Comparison of ENCODE assay signal across 21 cellular contexts in genomic region chr11:5279678-5280077, GRCh38. TPM values are rescaled to one million over a fixed set of nuclear protein-coding genes. Genes with fewer than 3 reads are reported as not detected.
DNase-seq lines count a peak whose midpoint lies in the region; ATAC-seq, FAIRE-seq and TF ChIP-seq lines count a peak whose summit lies in the region.
"Had no signal": no experiment of that assay in that cellular context is flagged by ENCODE, and none has a peak within 500 bp of the region (broad histone marks: within the 10 kb centered on the region; RNA-seq: fewer than 3 reads in every experiment).

No MANE protein-coding gene starts in this region.

- no peak overlapping the region for H3K4me3 ChIP-seq in ACC112 (ENCODE audit: low read depth, low read length)
- no peak overlapping the region for H3K4me3 ChIP-seq in HCT116 (replicated peaks in 1 of 2; ENCODE audit: low read depth in 1 of 2, low read length in 2 of 2)
- H3K4me3 ChIP-seq in mesendoderm (ENCODE audit: low read length) = no peak overlapping the region
- H3K4me3 ChIP-seq: SJSA1 had no signal

- no peak overlapping the region for H2AK5ac ChIP-seq in mesendoderm (ENCODE audit: low read length)

- POLR2A ChIA-PET in HCT116 (lab: Charles Lee) = no interaction called here

- H3K36me3 ChIP-seq in ACC112 (ENCODE audit: insufficient read depth, low read length) = no peaks in the 10 kb centered on the region
- no peaks in the 10 kb centered on the region; a peak in 1 of 4 replicates for H3K36me3 ChIP-seq in HCT116 (ENCODE audit: control insufficient read depth in 1 of 2, insufficient read depth in 2 of 2, low read length in 2 of 2)
- no peaks in the 10 kb centered on the region for H3K36me3 ChIP-seq in mesendoderm (ENCODE audit: control insufficient read depth, insufficient read depth, low read length)
- H3K36me3 ChIP-seq: SJSA1 had no signal

- H2BK15ac ChIP-seq in mesendoderm (replicated peaks; ENCODE audit: low read depth) = no peak overlapping the region

- no peak overlapping the region for H3K23ac ChIP-seq in mesendoderm (ENCODE audit: low read length)

- no peak overlapping the region for H3K9ac ChIP-seq in HCT116 (ENCODE audit: low read length)
- no peak overlapping the region for H3K9ac ChIP-seq in mesendoderm (ENCODE audit: low read length)

- H3K9me3 Mint-ChIP-seq in chondrocyte (ENCODE audit: low read depth) = no peaks in the 10 kb centered on the region
- H3K9me3 Mint-ChIP-seq: H9 had no signal

- H3K4me3 Mint-ChIP-seq in chondrocyte (ENCODE audit: unreplicated experiment) = no peak overlapping the region
- H3K4me3 Mint-ChIP-seq: CD4-positive, CD25-positive, alpha-beta regulatory T cell; H9; IgD-negative memory B cell had no signal

- peak overlapping the region; percentile 29; the same call in 1 of the 2 replicates for H3K4me2 ChIP-seq in HCT116 (ENCODE audit: low read length)
- H3K4me2 ChIP-seq in mesendoderm (ENCODE audit: low read length) = no peak overlapping the region

- ATAC-seq in HCT116 = no peak
- no peak for ATAC-seq in sciatic nerve
- ATAC-seq in HG03108 (IDR thresholded peaks at IDR 0.05; ENCODE audit: unreplicated experiment) = no peak

- H3K4me1 ChIP-seq in ACC112 (ENCODE audit: control insufficient read depth, insufficient read depth, low read length, unreplicated experiment) (peaks cover 20% of the 10 kb centered on the region), HCT116 (ENCODE audit: control insufficient read depth in 1 of 2, insufficient read depth in 2 of 2, low read length in 2 of 2) (peaks cover 18 to 40% of the 10 kb centered on the region in 2 experiments), mesendoderm (ENCODE audit: control insufficient read depth, low read depth, low read length) (peaks cover 3% of the 10 kb centered on the region)

- no peak for TF ChIP-seq POLR2A in HCT116 (IDR thresholded peaks at IDR 0.05; ENCODE audit: borderline replicate concordance, extremely low read depth, insufficient read depth, insufficient read length)

- H4K20me1 ChIP-seq in HCT116 (ENCODE audit: insufficient read depth) = no peaks in the 10 kb centered on the region

- H4K5ac ChIP-seq in mesendoderm (ENCODE audit: low read length) = no peak overlapping the region

- RAD21 ChIA-PET in HCT116 (lab: Charles Lee; ENCODE audit: low non-redundant PET in 1 of 2, low total read pairs in 2 of 2, uncharacterized antibody in 2 of 2, unreplicated experiment in 2 of 2) = no interaction called here

- H3K27me3 Mint-ChIP-seq in chondrocyte (ENCODE audit: low read depth) = no peaks in the 10 kb centered on the region
- H3K27me3 Mint-ChIP-seq: CD4-positive, CD25-positive, alpha-beta regulatory T cell; IgD-negative memory B cell had no signal

- peaks cover 8% of the 10 kb centered on the region for H3K4me1 Mint-ChIP-seq in chondrocyte (ENCODE audit: low read depth)
- H3K4me1 Mint-ChIP-seq: CD4-positive, CD25-positive, alpha-beta regulatory T cell; IgD-negative memory B cell had no signal

- TF ChIP-seq CTCF in HCT116 (IDR thresholded peaks at IDR 0.05 in 2 of 3, conservative IDR thresholded peaks at IDR 0.05 in 1 of 3; ENCODE audit: borderline replicate concordance in 1 of 3, insufficient read depth in 1 of 3, low read depth in 2 of 3, low read length in 2 of 3) (no peak), chondrocyte (IDR thresholded peaks at IDR 0.05) (no peak)

- H4K8ac ChIP-seq in mesendoderm (ENCODE audit: low read depth, low read length) = no peak overlapping the region

- intact Hi-C loops in HCT116 (cut with micrococcal nuclease) (no loop called here), sciatic nerve (cut with DNase I) (no loop called here)

- no peak overlapping the region for H3K27ac ChIP-seq in ACC112 (ENCODE audit: low read depth, low read length)
- H3K27ac ChIP-seq in HCT116 (ENCODE audit: low read depth, low read length) = no peak overlapping the region
- H3K27ac ChIP-seq in mesendoderm (ENCODE audit: low read depth, low read length) = no peak overlapping the region
- H3K27ac ChIP-seq: RWPE1, SJSA1 had no signal

- no peaks in the 10 kb centered on the region for H3K9me3 ChIP-seq in HCT116 (ENCODE audit: control insufficient read depth in 1 of 2, insufficient read depth in 1 of 2, low read depth in 1 of 2, low read length in 2 of 2)
- H3K9me3 ChIP-seq: SJSA1 had no signal

- H2AFZ ChIP-seq in ACC112 (ENCODE audit: low read length, unreplicated experiment) (peak overlapping the region; percentile 53), HCT116 (ENCODE audit: low read depth, low read length, poor library complexity, severe bottlenecking) (no peak overlapping the region)

- H3K79me2 ChIP-seq in ACC112 (ENCODE audit: control insufficient read depth, insufficient read depth, low read length, unreplicated experiment) (no peaks in the 10 kb centered on the region), HCT116 (ENCODE audit: insufficient read depth, low read length) (no peaks in the 10 kb centered on the region), mesendoderm (ENCODE audit: control insufficient read depth, insufficient read depth, low read length) (no peaks in the 10 kb centered on the region)

- H3K27ac Mint-ChIP-seq in chondrocyte (ENCODE audit: unreplicated experiment) = peak overlapping the region; percentile 63
- H3K27ac Mint-ChIP-seq: CD4-positive, CD25-positive, alpha-beta regulatory T cell; H9; IgD-negative memory B cell had no signal

- no peaks in the 10 kb centered on the region for H3K27me3 ChIP-seq in ACC112 (ENCODE audit: insufficient read depth, low read length)
- no peaks in the 10 kb centered on the region for H3K27me3 ChIP-seq in HCT116 (ENCODE audit: insufficient read depth, low read length)
- no peaks in the 10 kb centered on the region for H3K27me3 ChIP-seq in mesendoderm (ENCODE audit: insufficient read depth, low read length, poor library complexity)
- H3K27me3 ChIP-seq: SJSA1 had no signal

- peak overlapping the region; percentile 49 for H2BK120ac ChIP-seq in mesendoderm (ENCODE audit: low read depth, low read length)

- H3K36me3 Mint-ChIP-seq in chondrocyte (ENCODE audit: low read depth) = no peaks in the 10 kb centered on the region
- H3K36me3 Mint-ChIP-seq: CD4-positive, CD25-positive, alpha-beta regulatory T cell; IgD-negative memory B cell had no signal

- H3K79me1 ChIP-seq in mesendoderm (ENCODE audit: low read length) = no peaks in the 10 kb centered on the region

- no peak overlapping the region for H3K56ac ChIP-seq in mesendoderm (ENCODE audit: low read length)

- H2BK5ac ChIP-seq in mesendoderm (ENCODE audit: low read length) = no peak overlapping the region

- H3K18ac ChIP-seq in mesendoderm (ENCODE audit: low read length) = no peak overlapping the region

- H3K4ac ChIP-seq in mesendoderm (ENCODE audit: low read depth, low read length) = no peak overlapping the region

- DNase-seq in HCT116 (ENCODE audit: low read depth, low spot score) (no peak), chondrocyte (ENCODE audit: low spot score) (no peak), mesendoderm (no peak), pons (ENCODE audit: low spot score) (no peak), sciatic nerve (ENCODE audit: low spot score) (no peak), RCC 7860 (ENCODE audit: low spot score) (no peak)
- DNase-seq: Calu3; CD4-positive, CD25-positive, alpha-beta regulatory T cell; H9; MV-4-11; NCI-H1417 treated with DMSO at 0.1 percent for 48 hours; NCI-H2029 treated with DMSO at 0.1 percent for 48 hours; NCI-H510A had no signal

- FAIRE-seq in RCC 7860 (lab: Jason Lieb, UNC) = no peak
- FAIRE-seq: A204.1 had no signal

- no CpG with 5 or more reads among the region's 1 CpG for WGBS in mesendoderm (ENCODE audit: extremely low coverage, insufficient coverage, low lambda C conversion rate)

- H3K9me2 ChIP-seq in HCT116 (ENCODE audit: insufficient read depth) = no peaks in the 10 kb centered on the region

- CTCF ChIA-PET in HCT116 (lab: Charles Lee) = no interaction called here

- no peak for TF ChIP-seq RAD21 in HCT116 (IDR thresholded peaks at IDR 0.05; ENCODE audit: low read depth)

- BruUV-seq in HCT116 (replicated peaks; lab: Mats Ljungman, UMichigan) = no TSS peak

TF ChIP-seq in HCT116, 20 proteins besides CTCF, POLR2A, EP300 and RAD21 (continues in another document):
- TF ChIP-seq EGR1 (IDR thresholded peaks at IDR 0.05; ENCODE audit: low read depth) (no peak), YY1 (IDR thresholded peaks at IDR 0.05; ENCODE audit: extremely low read depth, insufficient replicate concordance, low read depth, low read length) (no peak), CEBPB (IDR thresholded peaks at IDR 0.05; ENCODE audit: low read depth) (no peak)

RNA-seq across cellular contexts. Expression of gene HBE1, which starts 9.9 kb away (rescaled TPM):
- total RNA-seq in HCT116 (2021; ENCODE audit: unreplicated experiment) (212 TPM), chondrocyte (not detected in 3 replicates), sciatic nerve (not detected)
- polyA plus RNA-seq in HCT116 (2012) = 273 TPM in 2 replicates
- polyA plus RNA-seq in mesendoderm (2013, experiment 1 of 2) = 0.08 TPM
- polyA plus RNA-seq in mesendoderm (2013, experiment 2 of 2) = 0.15 TPM
- total RNA-seq: Calu3; CD4-positive, CD25-positive, alpha-beta regulatory T cell; G401; H9; HT-29; SJSA1 had no signal
- polyA plus RNA-seq: CD4-positive, CD25-positive, alpha-beta regulatory T cell; IgD-negative memory B cell had no signal

RNA-seq across cellular contexts. Expression of gene OR51B4, which starts 22.1 kb away (rescaled TPM):
- total RNA-seq in HCT116 (2021; ENCODE audit: unreplicated experiment) = 43.7 TPM
- polyA plus RNA-seq in HCT116 (2012) = 19.8 and 28.4 TPM in 2 replicates
- not detected in 3 replicates for total RNA-seq in chondrocyte
- not detected for polyA plus RNA-seq in mesendoderm (2013, experiment 1 of 2)
- polyA plus RNA-seq in mesendoderm (2013, experiment 2 of 2) = not detected
- total RNA-seq in sciatic nerve = 0.40 TPM
- total RNA-seq: Calu3; CD4-positive, CD25-positive, alpha-beta regulatory T cell; G401; H9; HT-29; SJSA1 had no signal
- polyA plus RNA-seq: CD4-positive, CD25-positive, alpha-beta regulatory T cell; IgD-negative memory B cell had no signal

RNA-seq across cellular contexts. Expression of gene HBG2, which starts 25.1 kb away (rescaled TPM):
- total RNA-seq in HCT116 (2021; ENCODE audit: unreplicated experiment) (48.1 TPM), chondrocyte (not detected in 3 replicates), sciatic nerve (6.1 TPM)
- 11.1 and 13.3 TPM in 2 replicates for polyA plus RNA-seq in HCT116 (2012)
- 0.21 TPM for polyA plus RNA-seq in mesendoderm (2013, experiment 1 of 2)
- 0.21 TPM for polyA plus RNA-seq in mesendoderm (2013, experiment 2 of 2)
- total RNA-seq: Calu3; CD4-positive, CD25-positive, alpha-beta regulatory T cell; G401; H9; HT-29; SJSA1 had no signal
- polyA plus RNA-seq: CD4-positive, CD25-positive, alpha-beta regulatory T cell had no signal

RNA-seq across cellular contexts. Expression of gene HBG1, which starts 30.0 kb away (rescaled TPM):
- total RNA-seq in HCT116 (2021; ENCODE audit: unreplicated experiment) = 3.6 TPM
- not detected in 2 replicates for polyA plus RNA-seq in HCT116 (2012)
- not detected in 3 replicates for total RNA-seq in chondrocyte
- polyA plus RNA-seq in mesendoderm (2013, experiment 1 of 2) = 0.18 TPM
- polyA plus RNA-seq in mesendoderm (2013, experiment 2 of 2) = 0.06 TPM
- 5.3 TPM for total RNA-seq in sciatic nerve
- total RNA-seq: Calu3; CD4-positive, CD25-positive, alpha-beta regulatory T cell; G401; H9; HT-29; SJSA1 had no signal
- polyA plus RNA-seq: CD4-positive, CD25-positive, alpha-beta regulatory T cell; IgD-negative memory B cell had no signal

RNA-seq across cellular contexts. Expression of gene OR51B2, which starts 44.4 kb away (rescaled TPM):
- 17.1 TPM for total RNA-seq in HCT116 (2021; ENCODE audit: unreplicated experiment)
- 8.0 and 8.6 TPM in 2 replicates for polyA plus RNA-seq in HCT116 (2012)
- not detected in 3 replicates for total RNA-seq in chondrocyte
- not detected for polyA plus RNA-seq in mesendoderm (2013, experiment 1 of 2)
- not detected for polyA plus RNA-seq in mesendoderm (2013, experiment 2 of 2)
- 0.40 TPM for total RNA-seq in sciatic nerve
- total RNA-seq: Calu3; CD4-positive, CD25-positive, alpha-beta regulatory T cell; G401; H9; HT-29; SJSA1 had no signal
- polyA plus RNA-seq: CD4-positive, CD25-positive, alpha-beta regulatory T cell; IgD-negative memory B cell had no signal

Comparison
In these comparisons a context has a peak if more than half of its experiments do, and no peak if none do; other contexts are left out.
1. RNA of gene HBE1, which starts 9.9 kb away (total RNA-seq): 212 TPM in HCT116 (single experiment); not detected in chondrocyte; every median in the first group is over 100 times any median in the second.
2. RNA of gene OR51B4, which starts 22.1 kb away (total RNA-seq): 43.7 TPM in HCT116 (single experiment); 0.40 TPM in sciatic nerve (single experiment) and not detected in chondrocyte; every median in the first group is over 10 times any median in the second.
3. RNA of gene HBG2, which starts 25.1 kb away (total RNA-seq): 48.1 TPM in HCT116 (single experiment); not detected in chondrocyte; every median in the first group is over 10 times any median in the second.